ENCODE assay signal across 8 cellular contexts in the genomic region with DNA sequence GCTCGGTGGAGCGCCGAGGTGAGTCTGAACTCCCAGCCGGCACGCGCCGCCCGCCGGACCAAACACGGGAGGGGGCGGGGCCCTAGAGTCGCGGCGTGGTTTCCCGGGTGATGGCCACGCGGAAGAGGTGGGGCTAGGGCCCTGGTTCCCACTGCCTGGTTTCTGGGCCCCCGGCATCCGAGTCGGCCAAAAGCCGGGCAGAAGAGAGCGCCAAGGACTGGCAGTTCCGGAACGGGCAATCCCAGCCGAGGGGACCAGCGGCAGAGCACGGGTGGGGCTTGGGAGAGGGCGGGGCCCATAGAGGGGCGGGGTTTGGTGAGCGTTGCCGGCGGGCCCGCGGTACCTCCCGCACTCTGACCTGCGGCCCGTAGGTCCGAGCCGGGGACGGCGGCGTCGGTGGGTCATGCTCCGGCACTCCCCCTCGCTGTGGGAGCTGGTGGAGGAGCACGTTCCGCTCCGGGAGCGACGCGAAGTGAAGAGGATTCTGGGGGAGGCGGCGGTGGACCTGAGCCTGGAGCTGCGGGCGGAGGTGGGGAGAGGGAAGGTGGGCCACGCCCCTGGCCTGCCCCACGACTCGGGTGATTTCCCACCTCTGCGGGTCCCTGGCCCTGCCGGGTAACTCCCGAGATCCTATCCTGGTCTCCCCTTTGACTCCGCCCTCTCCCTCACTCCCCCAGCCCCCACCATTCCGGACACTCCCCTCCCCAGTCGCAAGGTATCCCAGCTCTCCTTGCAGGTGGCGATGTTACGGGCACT. TPM values are rescaled to one million over a fixed set of nuclear protein-coding genes. Genes with fewer than 3 reads are reported as not detected.
A peak's percentile ranks its signal among the peaks of the same experiment; 100 is the strongest.
DNase-seq lines count a peak whose midpoint lies in the region; ATAC-seq lines count a peak whose summit lies in the region.

Gene CCDC24 (plus strand): TSS at position 124 of the 756 bp plus-strand sequence. CDS start 280 bp downstream, at position 404.

- intact Hi-C loops in left colon (cut with DNase I, micrococcal nuclease) = no loop called here

- ATAC-seq in HG03045 (IDR thresholded peaks at IDR 0.05; ENCODE audit: unreplicated experiment) (peak; percentile 73), left colon (peak; percentile 75)

- DNase-seq in SIG-M5 treated with dmso at 0.1 percent for 504 hours (lab: John Stamatoyannopoulos, UW; ENCODE audit: unreplicated experiment) (peak; percentile 83), SIG-M5 (lab: John Stamatoyannopoulos, UW) (no peak), NCI-H2227 treated with DMSO at 0.1 percent for 48 hours (lab: John Stamatoyannopoulos, UW) (peak; percentile 85), left colon (peak; percentile 91)
- DNase-seq in activated CD4-positive, alpha-beta T cell treated with anti-CD3 and anti-CD28 coated beads for 24 hours (ENCODE audit: low read depth in 2 of 2) = peak; percentile 50 to 70
- DNase-seq in stimulated activated CD4-positive, alpha-beta T cell treated with anti-CD3 and anti-CD28 coated beads, Interleukin-1b, Interleukin-23, amount 100 ng/mL, for 48 hours = peak; percentile 64

- H3K27ac ChIP-seq in cingulate gyrus (ENCODE audit: low read depth, low read length) = peak within 1 kb of the TSS; percentile 54

RNA-seq across cellular contexts. Expression of gene CCDC24, which starts in this region (rescaled TPM):
- total RNA-seq in left colon = 10 to 100 TPM; 22.4 to 22.6 TPM
